Comparison of ENCODE assay signal across 8 cellular contexts in genomic region chr14:70358631-70359030, GRCh38. TPM values are rescaled to one million over a fixed set of nuclear protein-coding genes. Genes with fewer than 3 reads are reported as not detected.
A peak's percentile ranks its signal among the peaks of the same experiment; 100 is the strongest.
DNase-seq lines count a peak whose midpoint lies in the region; ATAC-seq, FAIRE-seq and TF ChIP-seq lines count a peak whose summit lies in the region.

No MANE protein-coding gene starts in this region.

- TF ChIP-seq EP300 in K562 (IDR thresholded peaks at IDR 0.05; ENCODE audit: low read length), result no peak

- H3K4me3 ChIP-seq in K562 (peak overlapping the region; percentile 58), lung (peak overlapping the region; percentile 75), aorta (ENCODE audit: low read length in 2 of 2) (peak overlapping the region; percentile 74 to 98)

- ATAC-seq in stimulated activated naive CD8-positive, alpha-beta T cell treated with anti-CD3 and anti-CD28 coated beads, Interleukin-15, Interleukin-2, amounts not matched to agents 100 U/mL and 50 U/mL, for 24 hours, result no peak
- ATAC-seq in K562, result no peak
- ATAC-seq in lung (ENCODE audit: insufficient read depth, low FRiP score), result no peak
- ATAC-seq in aorta (ENCODE audit: low FRiP score), result no peak
- no peak for ATAC-seq in HG03520 (IDR thresholded peaks at IDR 0.05; ENCODE audit: unreplicated experiment)
- no peak for ATAC-seq in left lobe of liver

- no peaks in the 10 kb centered on the region for H3K9me3 Mint-ChIP-seq in stimulated activated naive CD8-positive, alpha-beta T cell treated with anti-CD3 and anti-CD28 coated beads, Interleukin-15, Interleukin-2, amounts not matched to agents 100 ng/mL and 50 ng/mL, for 24 hours

- intact Hi-C loops in K562 (cut with micrococcal nuclease) (no loop called here), aorta (cut with DNase I) (no loop called here)

- H3K4me2 ChIP-seq in K562 (ENCODE audit: insufficient read depth, low read length), result peak overlapping the region; percentile 93

- no peaks in the 10 kb centered on the region for H3K27me3 Mint-ChIP-seq in stimulated activated naive CD8-positive, alpha-beta T cell treated with anti-CD3 and anti-CD28 coated beads, Interleukin-15, Interleukin-2, amounts not matched to agents 100 ng/mL and 50 ng/mL, for 24 hours

- no peak for TF ChIP-seq RAD21 in K562 (CRISPR knock-in tag; conservative IDR thresholded peaks at IDR 0.05 in 1 of 2, IDR thresholded peaks at IDR 0.05 in 1 of 2)

- peak; percentile 19 for FAIRE-seq in K562 (lab: Jason Lieb, UNC)

- H3K27me3 ChIP-seq in K562 (ENCODE audit: control insufficient read depth in 2 of 2, insufficient read depth in 2 of 2, low read length in 2 of 2) (no peaks in the 10 kb centered on the region), lung (ENCODE audit: control insufficient read depth, insufficient read depth) (no peaks in the 10 kb centered on the region), aorta (ENCODE audit: control insufficient read depth in 1 of 2, insufficient read depth in 2 of 2, low read length in 1 of 2) (no peaks in the 10 kb centered on the region)

- no TSS peak for BruUV-seq in K562 (replicated peaks; lab: Mats Ljungman, UMichigan)

- H3K9ac ChIP-seq in K562 (ENCODE audit: insufficient read depth in 1 of 2, low read depth in 2 of 2, low read length in 2 of 2), result peak overlapping the region in 1 of 2 experiments; percentile 59; a peak in 3 of 4 replicates

- peak overlapping the region; percentile 100 for H3K4me3 Mint-ChIP-seq in stimulated activated naive CD8-positive, alpha-beta T cell treated with anti-CD3 and anti-CD28 coated beads, Interleukin-15, Interleukin-2, amounts not matched to agents 100 ng/mL and 50 ng/mL, for 24 hours

- no peaks in the 10 kb centered on the region for H4K20me1 ChIP-seq in K562 (replicated peaks; ENCODE audit: control insufficient read depth, insufficient read depth, low read length)

- peaks cover 3% of the 10 kb centered on the region for H3K9me1 ChIP-seq in K562 (ENCODE audit: control insufficient read depth, insufficient read depth, low read length)

- H3K27ac ChIP-seq in K562 (ENCODE audit: extremely low read depth, low read depth, low read length) (peak overlapping the region; percentile 28; the same call in 1 of the 3 replicates), lung (ENCODE audit: low read depth in 1 of 2, low read length in 1 of 2) (peak overlapping the region in 1 of 2 donors; percentile 79), aorta (ENCODE audit: low read depth in 1 of 2, low read length in 2 of 2) (no peak overlapping the region)

- peaks cover 18% of the 10 kb centered on the region for H3K36me3 Mint-ChIP-seq in stimulated activated naive CD8-positive, alpha-beta T cell treated with anti-CD3 and anti-CD28 coated beads, Interleukin-15, Interleukin-2, amounts not matched to agents 100 ng/mL and 50 ng/mL, for 24 hours (ENCODE audit: low read depth)

- in situ Hi-C loops in K562 (cut with MboI), result no loop called here

- H3K79me2 ChIP-seq in K562 (ENCODE audit: control insufficient read depth, insufficient read depth, low read length), result peaks cover 30% of the 10 kb centered on the region

- CTCF ChIA-PET in K562 (lab: Yijun Ruan, JAX; ENCODE audit: low intra/inter-chr PET ratio), result no interaction called here

- H3K36me3 ChIP-seq in K562 (ENCODE audit: control insufficient read depth, insufficient read depth, low read length) (no peaks in the 10 kb centered on the region), lung (ENCODE audit: control insufficient read depth in 2 of 2, insufficient read depth in 2 of 2, low read length in 2 of 2) (no peaks in the 10 kb centered on the region), aorta (ENCODE audit: control insufficient read depth in 1 of 2, insufficient read depth in 2 of 2, low read length in 1 of 2) (no peaks in the 10 kb centered on the region)

- no peak for TF ChIP-seq CTCF in K562 (IDR thresholded peaks at IDR 0.05 in 2 of 3, conservative IDR thresholded peaks at IDR 0.05 in 1 of 3; ENCODE audit: insufficient read depth in 2 of 3, low read depth in 1 of 3, low read length in 3 of 3)
- no peak for TF ChIP-seq CTCF in lung (IDR thresholded peaks at IDR 0.05; ENCODE audit: control extremely low read depth, extremely low read depth)

- H3K27ac Mint-ChIP-seq in stimulated activated naive CD8-positive, alpha-beta T cell treated with anti-CD3 and anti-CD28 coated beads, Interleukin-15, Interleukin-2, amounts not matched to agents 100 ng/mL and 50 ng/mL, for 24 hours, result peak overlapping the region; percentile 95

- H3K9me3 ChIP-seq in K562 (replicated peaks; ENCODE audit: control insufficient read depth, insufficient read depth, low read depth, low read length) (peaks cover 2% of the 10 kb centered on the region; the same call in 1 of the 2 replicates), lung (ENCODE audit: control insufficient read depth in 2 of 2, insufficient read depth in 1 of 2, low read length in 1 of 2) (no peaks in the 10 kb centered on the region), aorta (ENCODE audit: control insufficient read depth, low read length) (no peaks in the 10 kb centered on the region)

- POLR2A ChIA-PET in K562 (lab: Yijun Ruan, JAX), result no interaction called here

- H3K4me1 Mint-ChIP-seq in stimulated activated naive CD8-positive, alpha-beta T cell treated with anti-CD3 and anti-CD28 coated beads, Interleukin-15, Interleukin-2, amounts not matched to agents 100 ng/mL and 50 ng/mL, for 24 hours (ENCODE audit: low read depth), result peaks cover 50% of the 10 kb centered on the region

- H3K4me1 ChIP-seq in K562 (replicated peaks in 1 of 2; ENCODE audit: control insufficient read depth in 2 of 2, insufficient read depth in 2 of 2, low read length in 2 of 2) (no peaks in the 10 kb centered on the region), lung (ENCODE audit: control insufficient read depth in 2 of 2, insufficient read depth in 2 of 2, low read length in 2 of 2) (peaks cover 3 to 10% of the 10 kb centered on the region in 2 donors), aorta (ENCODE audit: control insufficient read depth in 1 of 2, insufficient read depth in 2 of 2, low read length in 2 of 2) (peaks cover 0 to 3% of the 10 kb centered on the region in 2 donors)

- no peak for DNase-seq in stimulated activated naive CD8-positive, alpha-beta T cell treated with anti-CD3 and anti-CD28 coated beads, Interleukin-15, Interleukin-2, amounts not matched to agents 100 U/mL and 50 U/mL, for 24 hours
- DNase-seq in K562 (ENCODE audit: extremely low read depth in 1 of 4, low spot score in 3 of 4), result peak in 2 of 4 experiments; percentile 1 to 3
- no peak for DNase-seq in lung (ENCODE audit: low spot score)
- no peak for DNase-seq in aorta
- no peak for DNase-seq in left lobe of liver (ENCODE audit: low spot score)
- DNase-seq in activated CD8-positive, alpha-beta memory T cell treated with anti-CD3 and anti-CD28 coated beads, Interleukin-2, amount 50 U/mL, for 48 hours, result no peak

- WGBS in K562 (ENCODE audit: insufficient coverage, low coverage, missing lambda C conversion rate), result 5% methylated on average over 5 of the region's 5 CpGs
- WGBS in lung, 2 donors, result 29 to 37% methylated on average over 5 of the region's 5 CpGs
- 21 to 24% methylated on average over 5 of the region's 5 CpGs for WGBS in aorta, 2 donors

- no peak for TF ChIP-seq POLR2A in K562 (conservative IDR thresholded peaks at IDR 0.05)

- H2AFZ ChIP-seq in K562 (ENCODE audit: low read depth, low read length), result peak overlapping the region; percentile 96

TF ChIP-seq in K562, 482 proteins besides CTCF, POLR2A, EP300 and RAD21:
- TF ChIP-seq CBX1 (IDR thresholded peaks at IDR 0.05; ENCODE audit: low read depth), result no peak

RNA-seq across cellular contexts. Expression of gene COX16, which starts 0.9 kb away (rescaled TPM):
- total RNA-seq in K562 (2011; cell fraction: chromatin; rRNA removed; ENCODE audit: low replicate concordance), result 2.1 and 4.1 TPM in 2 replicates
- total RNA-seq in K562 (2011; cell fraction: nucleolus; rRNA removed), result 3.3 and 3.5 TPM in 2 replicates
- total RNA-seq in K562 (2011; cell fraction: nucleoplasm; rRNA removed), result 4.3 and 5.3 TPM in 2 replicates
- 12.2 and 18.2 TPM in 2 replicates for total RNA-seq in K562 (2014; rRNA removed)
- 27.8 and 30.8 TPM in 2 replicates for total RNA-seq in K562 (2014; rRNA removed; fragmentation: Illumina TruSeq; extraction: Trizol)
- total RNA-seq in K562 (2015; rRNA removed; fragmentation: Illumina TruSeq; extraction: Trizol), result 16.1 and 20.8 TPM in 2 replicates
- 26.8 and 29.7 TPM in 2 replicates for total RNA-seq in K562 (2021)
- polyA plus RNA-seq in K562 (2011; rRNA removed), result 13.3 and 17.1 TPM in 2 replicates
- polyA plus RNA-seq in K562 (2011; cell fraction: cytosol; rRNA removed), result 3.1 and 7.5 TPM in 2 replicates
- 1.8 and 3.5 TPM in 2 replicates for polyA plus RNA-seq in K562 (2011; cell fraction: nucleus; rRNA removed)
- polyA plus RNA-seq in K562 (2012), result 15.8 and 24.1 TPM in 2 replicates
- polyA plus RNA-seq in K562 (2014; fragmentation: Illumina TruSeq; extraction: Trizol), result 19.7 and 20.8 TPM in 2 replicates
- polyA plus RNA-seq in K562 (2014; fragmentation: Nextera tagmentation; extraction: Ambion mirVana), result 10 to 100 TPM; 67.0 to 70.9 TPM
- polyA plus RNA-seq in K562 (2014; rRNA removed), result 25.9 and 29.4 TPM in 2 replicates
- 4.3 and 6.1 TPM in 2 replicates for polyA minus RNA-seq in K562 (2011; rRNA and poly(A)+ RNA removed)
- 4.8 and 6.0 TPM in 2 replicates for polyA minus RNA-seq in K562 (2011; cell fraction: cytosol; rRNA and poly(A)+ RNA removed)
- polyA minus RNA-seq in K562 (2011; cell fraction: nucleus; rRNA and poly(A)+ RNA removed), result 2.6 and 4.3 TPM in 2 replicates
- 10 to 100 TPM; 31.2 to 34.1 TPM for total RNA-seq in lung
- 10 to 100 TPM; 36.9 to 70.8 TPM for polyA plus RNA-seq in lung
- 10 to 100 TPM; 10.7 to 16.7 TPM for total RNA-seq in aorta
- 10 to 100 TPM; 28.3 to 85.8 TPM for polyA plus RNA-seq in aorta
- total RNA-seq in left lobe of liver, result 18.9 TPM

RNA-seq across cellular contexts. Expression of gene SYNJ2BP, which starts 58.3 kb away (rescaled TPM):
- total RNA-seq in K562 (2011; cell fraction: chromatin; rRNA removed; ENCODE audit: low replicate concordance), result 0.53 and 0.86 TPM in 2 replicates
- 0.17 and 0.26 TPM in 2 replicates for total RNA-seq in K562 (2011; cell fraction: nucleolus; rRNA removed)
- total RNA-seq in K562 (2011; cell fraction: nucleoplasm; rRNA removed), result 0.51 and 1.1 TPM in 2 replicates
- 1.3 and 1.8 TPM in 2 replicates for total RNA-seq in K562 (2014; rRNA removed)
- total RNA-seq in K562 (2014; rRNA removed; fragmentation: Illumina TruSeq; extraction: Trizol), result 3.1 TPM in 2 replicates
- total RNA-seq in K562 (2015; rRNA removed; fragmentation: Illumina TruSeq; extraction: Trizol), result 4.1 and 4.6 TPM in 2 replicates
- total RNA-seq in K562 (2021), result 3.5 and 3.6 TPM in 2 replicates
- polyA plus RNA-seq in K562 (2011; rRNA removed), result 2.4 TPM in 2 replicates
- polyA plus RNA-seq in K562 (2011; cell fraction: cytosol; rRNA removed), result 0.64 and 1.4 TPM in 2 replicates
- polyA plus RNA-seq in K562 (2011; cell fraction: nucleus; rRNA removed), result 0.60 and 0.83 TPM in 2 replicates
- 2.0 and 4.2 TPM in 2 replicates for polyA plus RNA-seq in K562 (2012)
- 2.9 and 3.3 TPM in 2 replicates for polyA plus RNA-seq in K562 (2014; fragmentation: Illumina TruSeq; extraction: Trizol)
- polyA plus RNA-seq in K562 (2014; fragmentation: Nextera tagmentation; extraction: Ambion mirVana), result 1 to 10 TPM; 3.7 to 4.3 TPM
- polyA plus RNA-seq in K562 (2014; rRNA removed), result 1.8 and 3.5 TPM in 2 replicates
- polyA minus RNA-seq in K562 (2011; rRNA and poly(A)+ RNA removed), result 1.9 and 3.1 TPM in 2 replicates
- polyA minus RNA-seq in K562 (2011; cell fraction: cytosol; rRNA and poly(A)+ RNA removed), result 0.86 and 1.1 TPM in 2 replicates
- 0.27 and 0.78 TPM in 2 replicates for polyA minus RNA-seq in K562 (2011; cell fraction: nucleus; rRNA and poly(A)+ RNA removed)
- 10 to 100 TPM; 27.0 to 32.4 TPM for total RNA-seq in lung
- polyA plus RNA-seq in lung, result 1 to 10 TPM; 9.6 to 9.8 TPM
- 10 to 100 TPM; 28.6 to 35.8 TPM for total RNA-seq in aorta
- 10 to 100 TPM; 16.6 to 26.7 TPM for polyA plus RNA-seq in aorta
- total RNA-seq in left lobe of liver, result 22.2 TPM
